8 cellular contexts compared by ENCODE assay signal in the genomic region with DNA sequence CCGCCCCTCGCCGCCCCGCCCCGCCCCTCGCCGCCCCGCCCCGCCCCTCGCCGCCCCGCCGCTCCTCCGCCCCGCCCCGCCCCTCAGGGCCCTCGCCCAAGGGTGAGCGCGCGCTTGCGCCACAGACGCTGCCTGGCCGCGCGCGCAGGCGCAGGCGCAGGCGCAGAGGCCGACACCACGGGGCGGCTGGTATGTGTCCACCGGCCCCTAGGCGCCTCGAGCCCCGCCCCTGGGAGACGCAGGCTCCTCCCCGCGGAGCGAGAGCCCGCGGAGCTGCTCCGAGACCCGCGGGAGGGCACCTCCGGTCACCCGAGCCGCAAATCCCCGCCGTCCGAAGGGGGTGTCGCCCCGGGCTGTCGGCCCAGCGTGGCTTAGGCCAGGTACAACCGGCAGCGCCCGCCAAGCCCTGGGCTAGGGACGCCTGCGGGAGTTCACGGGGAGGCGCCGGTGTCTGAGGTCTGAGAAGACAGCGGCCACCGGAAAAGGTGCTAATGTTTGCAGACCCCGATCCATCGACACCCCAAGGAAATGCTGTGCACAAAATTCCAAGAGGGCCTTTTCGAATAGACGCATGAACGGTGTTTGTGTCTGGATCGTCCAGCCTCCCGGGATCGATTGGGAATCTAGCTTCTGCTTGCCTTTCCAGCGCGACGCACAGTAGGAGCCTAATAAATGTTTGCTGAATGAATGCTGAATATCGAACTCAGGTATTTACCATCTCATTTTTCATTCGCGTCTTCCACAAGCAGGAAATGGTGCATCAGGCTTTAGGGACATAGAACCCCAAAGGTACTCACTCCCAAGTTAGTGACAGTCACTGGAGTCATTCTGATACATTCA. TPM values are rescaled to one million over a fixed set of nuclear protein-coding genes. Genes with fewer than 3 reads are reported as not detected.
A peak's percentile ranks its signal among the peaks of the same experiment; 100 is the strongest.
DNase-seq lines count a peak whose midpoint lies in the region; ATAC-seq, FAIRE-seq and TF ChIP-seq lines count a peak whose summit lies in the region.

No MANE protein-coding gene starts in this region.

- no peak for FAIRE-seq in H54 (lab: Jason Lieb, UNC)

- peak; percentile 28; the same call in 1 of the 2 replicates for TF ChIP-seq POLR2A in H54 (IDR thresholded peaks at IDR 0.05; ENCODE audit: low read depth, low read length)
- TF ChIP-seq POLR2A in gastroesophageal sphincter (IDR thresholded peaks at IDR 0.05), result peak in 1 of 2 donors; percentile 8

- 0 to 18% methylated on average over 1 to 5 of the region's 79 CpGs for WGBS in gastroesophageal sphincter (ENCODE audit: low coverage in 1 of 2), 2 donors

- H3K9me3 ChIP-seq in SJSA1 (replicated peaks) (no peaks in the 10 kb centered on the region), gastroesophageal sphincter (no peaks in the 10 kb centered on the region)

- H3K4me1 ChIP-seq in SJSA1 (replicated peaks) (peaks cover 9% of the 10 kb centered on the region; the same call in 1 of the 2 replicates), gastroesophageal sphincter (peaks cover 0 to 34% (median 5%) of the 10 kb centered on the region in 3 donors)

- H3K27ac ChIP-seq in SJSA1 (peak overlapping the region; percentile 25), gastroesophageal sphincter (peak overlapping the region; percentile 11 to 81 (median 78)), substantia nigra (ENCODE audit: low read depth, low read length, poor library complexity, severe bottlenecking) (peak overlapping the region; percentile 74)

- peak; percentile 96 for ATAC-seq in gastroesophageal sphincter

- TF ChIP-seq EP300 in gastroesophageal sphincter (IDR thresholded peaks at IDR 0.05), result no peak

- H3K27me3 ChIP-seq in SJSA1 (replicated peaks) (no peaks in the 10 kb centered on the region), gastroesophageal sphincter (no peaks in the 10 kb centered on the region)

- peak in 2 of 4 experiments; percentile 18 to 19 for TF ChIP-seq CTCF in gastroesophageal sphincter (IDR thresholded peaks at IDR 0.05)

- H3K36me3 ChIP-seq in SJSA1, result no peaks in the 10 kb centered on the region
- H3K36me3 ChIP-seq in gastroesophageal sphincter, result peaks cover 0 to 17% of the 10 kb centered on the region in 2 donors

- peak overlapping the region; percentile 91 for H3K4me3 ChIP-seq in SJSA1
- H3K4me3 ChIP-seq in gastroesophageal sphincter, result peak overlapping the region; percentile 55 to 76

- DNase-seq in EL (peak; percentile 83), H54 (ENCODE audit: insufficient read length, low spot score) (peak; percentile 92), LoVo (ENCODE audit: low spot score) (peak; percentile 83), SJSA1 (ENCODE audit: low read depth in 1 of 2, low spot score in 2 of 2) (peak; percentile 78 to 85), nucleus accumbens (lab: John Stamatoyannopoulos, UW) (peak in 54 of 56 donors; percentile 33 to 87 (median 73)), substantia nigra (lab: John Stamatoyannopoulos, UW) (peak; percentile 30 to 90 (median 71))
- peak; percentile 88 for DNase-seq in activated naive CD4-positive, alpha-beta T cell treated with Interleukin-2 at 50 U/mL for 16 hours

RNA-seq across cellular contexts. Expression of gene CCNQ, which starts 0.5 kb away (rescaled TPM):
- 39.9 and 49.3 TPM in 2 replicates for total RNA-seq in SJSA1 (2014; rRNA removed; shearing (Covaris generic))
- total RNA-seq in gastroesophageal sphincter, result 10 to 100 TPM; 30.7 to 57.7 (median 51.4) TPM

RNA-seq across cellular contexts. Expression of gene DUSP9, which starts 47.6 kb away (rescaled TPM):
- total RNA-seq in SJSA1 (2014; rRNA removed; shearing (Covaris generic)), result 0.08 TPM in 1 of 2 replicates, not detected in the other
- total RNA-seq in gastroesophageal sphincter, result not detected

Comparison
In these comparisons a context has a peak if more than half of its experiments do, and no peak if none do; other contexts are left out.
1. Peak in every context shown above with its lines: DNase-seq, ATAC-seq, H3K4me3 ChIP-seq and H3K27ac ChIP-seq.
2. H3K27ac ChIP-seq: peak in every context shown above with its lines; median percentile 78 in gastroesophageal sphincter; 74 in substantia nigra; 25 in SJSA1.